16 cellular contexts compared by ENCODE assay signal in the genomic region with DNA sequence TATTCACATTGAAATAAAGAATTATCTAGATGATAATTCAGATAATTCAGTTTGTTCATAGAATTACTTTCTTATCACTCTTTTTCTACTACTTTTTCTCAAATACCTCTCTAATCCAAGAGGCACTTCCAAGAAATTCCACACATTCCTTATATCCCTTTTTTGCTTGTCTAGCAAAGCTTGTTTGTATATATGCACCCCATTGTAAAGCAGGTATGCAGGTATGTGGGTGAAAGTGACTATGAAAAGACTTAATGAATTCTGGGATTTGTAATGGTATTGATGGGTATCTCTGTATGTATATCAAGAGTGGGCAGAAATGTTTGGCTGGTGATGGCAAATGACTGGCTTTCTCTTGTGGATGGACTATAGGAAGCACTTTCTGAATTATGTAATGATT.
"Had no signal": no experiment of that assay in that cellular context is flagged by ENCODE, and none has a peak within 500 bp of the region (broad histone marks: within the 10 kb centered on the region; RNA-seq: fewer than 3 reads in every experiment).

No MANE protein-coding gene starts in this region.

- H3K9me3 Mint-ChIP-seq: naive thymus-derived CD8-positive, alpha-beta T cell; stimulated activated naive B cell treated with anti-CD40 and anti-IgM and Interleukin-4, amounts not matched to agents 10 μg/mL and 1 μg/mL and 100 μg/mL, for 72 hours had no signal

- H3K27me3 ChIP-seq: neutrophil, spleen, stomach had no signal

- H3K27ac ChIP-seq: coronary artery, neutrophil, spleen, stomach had no signal

- H3K4me1 Mint-ChIP-seq: naive thymus-derived CD8-positive, alpha-beta T cell; stimulated activated naive B cell treated with anti-CD40 and anti-IgM and Interleukin-4, amounts not matched to agents 10 μg/mL and 1 μg/mL and 100 μg/mL, for 72 hours had no signal

- DNase-seq: central memory CD4-positive, alpha-beta T cell; effector CD4-positive, alpha-beta T cell; mammary epithelial cell; mucosa of descending colon; naive thymus-derived CD8-positive, alpha-beta T cell; spleen; stimulated activated CD4-positive, alpha-beta T cell treated with anti-CD3 and anti-CD28 coated beads, Interleukin-2, amount 100 ng/mL, for 24 hours; stimulated activated CD4-positive, alpha-beta T cell treated with anti-CD3 and anti-CD28 coated beads, Interleukin-4, amount 100 ng/mL, for 4 hours; stimulated activated naive B cell treated with anti-CD40 and anti-IgM and Interleukin-4, amounts not matched to agents 10 μg/mL and 1 μg/mL and 100 μg/mL, for 72 hours; stomach; substantia nigra; trophoblast cell had no signal

- ATAC-seq: left lobe of liver; mucosa of descending colon; naive thymus-derived CD8-positive, alpha-beta T cell; sciatic nerve; stimulated activated naive B cell treated with anti-CD40 and anti-IgM and Interleukin-4, amounts not matched to agents 10 μg/mL and 1 μg/mL and 100 μg/mL, for 72 hours had no signal

- H3K4me1 ChIP-seq: spleen, stomach had no signal

- H3K4me3 ChIP-seq: coronary artery, mucosa of descending colon, spleen, stomach had no signal

- H3K4me3 Mint-ChIP-seq: naive thymus-derived CD8-positive, alpha-beta T cell; stimulated activated naive B cell treated with anti-CD40 and anti-IgM and Interleukin-4, amounts not matched to agents 10 μg/mL and 1 μg/mL and 100 μg/mL, for 72 hours had no signal

- H3K27me3 Mint-ChIP-seq: naive thymus-derived CD8-positive, alpha-beta T cell; stimulated activated naive B cell treated with anti-CD40 and anti-IgM and Interleukin-4, amounts not matched to agents 10 μg/mL and 1 μg/mL and 100 μg/mL, for 72 hours had no signal

- H3K9me3 ChIP-seq: mucosa of descending colon, neutrophil, spleen, stomach had no signal

- H3K27ac Mint-ChIP-seq: naive thymus-derived CD8-positive, alpha-beta T cell; stimulated activated naive B cell treated with anti-CD40 and anti-IgM and Interleukin-4, amounts not matched to agents 10 μg/mL and 1 μg/mL and 100 μg/mL, for 72 hours had no signal
